ENCODE assay signal across 8 cellular contexts in genomic region chr4:112517067-112517588, GRCh38. TPM values are rescaled to one million over a fixed set of nuclear protein-coding genes. Genes with fewer than 3 reads are reported as not detected.
A peak's percentile ranks its signal among the peaks of the same experiment; 100 is the strongest.
DNase-seq lines count a peak whose midpoint lies in the region; ATAC-seq and TF ChIP-seq lines count a peak whose summit lies in the region.

No MANE protein-coding gene starts in this region.

- H3K4me3 Mint-ChIP-seq in activated CD8-positive, alpha-beta memory T cell treated with anti-CD3 and anti-CD28 coated beads, Interleukin-2, amount 10 ng/mL, durations not matched to agents 7 days and 5 days, result peak overlapping the region; percentile 68
- H3K4me3 Mint-ChIP-seq in activated B cell treated with CpG ODN at 0.5 μM for 24 hours, result peak overlapping the region; percentile 70
- peak overlapping the region; percentile 55 for H3K4me3 Mint-ChIP-seq in natural killer cell treated with Interleukin-12 subunit alpha and Interleukin-12 subunit beta and Interleukin-15 and Interleukin-18, amount 100 ng/mL, for 72 hours

- H3K27ac ChIP-seq in stomach, result no peak overlapping the region

- peak; percentile 14 for ATAC-seq in activated CD8-positive, alpha-beta memory T cell treated with anti-CD3 and anti-CD28 coated beads, Interleukin-2, amount 10 ng/mL, durations not matched to agents 7 days and 5 days
- peak; percentile 20 for ATAC-seq in HG02678 (IDR thresholded peaks at IDR 0.05; ENCODE audit: unreplicated experiment)
- no peak for ATAC-seq in activated B cell treated with CpG ODN at 0.5 μM for 24 hours (ENCODE audit: low read depth)
- ATAC-seq in natural killer cell treated with Interleukin-12 subunit alpha and Interleukin-12 subunit beta and Interleukin-15 and Interleukin-18, amount 100 ng/mL, for 72 hours, result no peak

- no peaks in the 10 kb centered on the region for H3K9me3 Mint-ChIP-seq in activated CD8-positive, alpha-beta memory T cell treated with anti-CD3 and anti-CD28 coated beads, Interleukin-2, amount 10 ng/mL, durations not matched to agents 7 days and 5 days (ENCODE audit: low read depth)
- H3K9me3 Mint-ChIP-seq in activated B cell treated with CpG ODN at 0.5 μM for 24 hours, result peaks cover 2% of the 10 kb centered on the region
- no peaks in the 10 kb centered on the region for H3K9me3 Mint-ChIP-seq in natural killer cell treated with Interleukin-12 subunit alpha and Interleukin-12 subunit beta and Interleukin-15 and Interleukin-18, amount 100 ng/mL, for 72 hours

- TF ChIP-seq POLR2A in stomach (IDR thresholded peaks at IDR 0.05), result no peak

- H3K9me3 ChIP-seq in stomach, result peaks cover 0 to 21% (median 10%) of the 10 kb centered on the region in 4 donors

- POLR2A ChIA-PET in activated B cell treated with CpG ODN at 0.5 μM for 24 hours (lab: Charles Lee), result no interaction called here

- peak; percentile 58 for DNase-seq in activated CD8-positive, alpha-beta memory T cell treated with anti-CD3 and anti-CD28 coated beads, Interleukin-2, amount 10 ng/mL, durations not matched to agents 7 days and 5 days
- DNase-seq in activated CD8-positive, alpha-beta memory T cell treated with anti-CD3 and anti-CD28 coated beads, Interleukin-2, amount 50 U/mL, for 4 hours, result no peak
- DNase-seq in activated B cell treated with CpG ODN at 0.5 μM for 24 hours (peak; percentile 18), stomach (no peak), cerebellar cortex (ENCODE audit: low spot score) (no peak), HPDE6-E6E7 (ENCODE audit: extremely low spot score) (no peak)
- DNase-seq in natural killer cell treated with Interleukin-12 subunit alpha and Interleukin-12 subunit beta and Interleukin-15 and Interleukin-18, amount 100 ng/mL, for 72 hours (ENCODE audit: low spot score), result no peak

- no peaks in the 10 kb centered on the region for H3K36me3 Mint-ChIP-seq in activated CD8-positive, alpha-beta memory T cell treated with anti-CD3 and anti-CD28 coated beads, Interleukin-2, amount 10 ng/mL, durations not matched to agents 7 days and 5 days
- H3K36me3 Mint-ChIP-seq in activated B cell treated with CpG ODN at 0.5 μM for 24 hours (ENCODE audit: low read depth), result peaks cover 2% of the 10 kb centered on the region
- peaks cover 14% of the 10 kb centered on the region for H3K36me3 Mint-ChIP-seq in natural killer cell treated with Interleukin-12 subunit alpha and Interleukin-12 subunit beta and Interleukin-15 and Interleukin-18, amount 100 ng/mL, for 72 hours

- CTCF ChIA-PET in activated CD8-positive, alpha-beta memory T cell treated with anti-CD3 and anti-CD28 coated beads, Interleukin-2, amount 10 ng/mL, durations not matched to agents 7 days and 5 days (lab: Charles Lee), result interaction anchor here (0.6 to 2.6 kb wide), 11 partner anchors 7 to 418 kb away, joined by 3 to 7 read pairs (median 3); partner anchors contain the start of genes LARP7, TIFA and ZGRF1
- CTCF ChIA-PET in activated B cell treated with CpG ODN at 0.5 μM for 24 hours (lab: Charles Lee), result no interaction called here

- no peak for TF ChIP-seq CTCF in activated B cell treated with CpG ODN at 0.5 μM for 24 hours (IDR thresholded peaks at IDR 0.05)
- no peak for TF ChIP-seq CTCF in stomach (IDR thresholded peaks at IDR 0.05)

- TF ChIP-seq EP300 in stomach (IDR thresholded peaks at IDR 0.05), result no peak

- intact Hi-C loops in activated B cell treated with CpG ODN at 0.5 μM for 24 hours (cut with micrococcal nuclease), result loop anchor here (2.0 to 5.0 kb wide), 2 partner anchors 286 to 1890 kb away; partner anchors contain the start of gene AP1AR
- intact Hi-C loops in stomach (cut with DNase I; ENCODE audit: low total_unique reads), result no loop called here

- H3K36me3 ChIP-seq in stomach, result no peaks in the 10 kb centered on the region

- 4 to 8% (median 5%) methylated on average over 19 of the region's 19 CpGs for WGBS in stomach, 5 donors

- peaks cover 56 to 100% (median 96%) of the 10 kb centered on the region in 3 donors for H3K27me3 ChIP-seq in stomach

- peaks cover 62% of the 10 kb centered on the region for H3K4me1 Mint-ChIP-seq in activated CD8-positive, alpha-beta memory T cell treated with anti-CD3 and anti-CD28 coated beads, Interleukin-2, amount 10 ng/mL, durations not matched to agents 7 days and 5 days
- peaks cover 52% of the 10 kb centered on the region for H3K4me1 Mint-ChIP-seq in activated B cell treated with CpG ODN at 0.5 μM for 24 hours
- peaks cover 38 to 45% of the 10 kb centered on the region in 2 donors for H3K4me1 Mint-ChIP-seq in natural killer cell treated with Interleukin-12 subunit alpha and Interleukin-12 subunit beta and Interleukin-15 and Interleukin-18, amount 100 ng/mL, for 72 hours (ENCODE audit: low read depth in 2 of 2)

- H3K4me3 ChIP-seq in stomach, result peak overlapping the region in 2 of 4 donors; percentile 65 to 68

- peaks cover 95% of the 10 kb centered on the region for H3K27me3 Mint-ChIP-seq in activated CD8-positive, alpha-beta memory T cell treated with anti-CD3 and anti-CD28 coated beads, Interleukin-2, amount 10 ng/mL, durations not matched to agents 7 days and 5 days
- peaks cover 84% of the 10 kb centered on the region for H3K27me3 Mint-ChIP-seq in activated B cell treated with CpG ODN at 0.5 μM for 24 hours
- H3K27me3 Mint-ChIP-seq in natural killer cell treated with Interleukin-12 subunit alpha and Interleukin-12 subunit beta and Interleukin-15 and Interleukin-18, amount 100 ng/mL, for 72 hours, result peaks cover 75 to 93% of the 10 kb centered on the region in 2 donors

- H3K27ac Mint-ChIP-seq in activated CD8-positive, alpha-beta memory T cell treated with anti-CD3 and anti-CD28 coated beads, Interleukin-2, amount 10 ng/mL, durations not matched to agents 7 days and 5 days, result no peak overlapping the region
- H3K27ac Mint-ChIP-seq in activated B cell treated with CpG ODN at 0.5 μM for 24 hours, result no peak overlapping the region
- H3K27ac Mint-ChIP-seq in natural killer cell treated with Interleukin-12 subunit alpha and Interleukin-12 subunit beta and Interleukin-15 and Interleukin-18, amount 100 ng/mL, for 72 hours, result no peak overlapping the region

- H3K4me1 ChIP-seq in stomach, result peaks cover 36 to 56% (median 43%) of the 10 kb centered on the region in 4 donors

RNA-seq across cellular contexts. Expression of gene NEUROG2, which starts 1.1 kb away (rescaled TPM):
- total RNA-seq in activated CD8-positive, alpha-beta memory T cell treated with anti-CD3 and anti-CD28 coated beads, Interleukin-2, amount 10 ng/mL, durations not matched to agents 7 days and 5 days, result under 1 TPM in 1 of 2 experiments, not detected in 1; 0.12 TPM
- total RNA-seq in activated B cell treated with CpG ODN at 0.5 μM for 24 hours, result not detected in 2 replicates
- total RNA-seq in natural killer cell treated with Interleukin-12 subunit alpha and Interleukin-12 subunit beta and Interleukin-15 and Interleukin-18, amount 100 ng/mL, for 72 hours, result not detected
- not detected for total RNA-seq in stomach
- polyA plus RNA-seq in stomach, result not detected

Comparison
In these comparisons a context has a peak if more than half of its experiments do, and no peak if none do; other contexts are left out.
1. DNase-seq: peak in activated CD8-positive, alpha-beta memory T cell treated with anti-CD3 and anti-CD28 coated beads, Interleukin-2, amount 10 ng/mL, durations not matched to agents 7 days and 5 days (single experiment) and activated B cell treated with CpG ODN at 0.5 μM for 24 hours (single experiment); none in activated CD8-positive, alpha-beta memory T cell treated with anti-CD3 and anti-CD28 coated beads, Interleukin-2, amount 50 U/mL, for 4 hours (single experiment), natural killer cell treated with Interleukin-12 subunit alpha and Interleukin-12 subunit beta and Interleukin-15 and Interleukin-18, amount 100 ng/mL, for 72 hours (single experiment), stomach (single experiment), cerebellar cortex (single experiment) and HPDE6-E6E7 (single experiment).
2. ATAC-seq: peak in activated CD8-positive, alpha-beta memory T cell treated with anti-CD3 and anti-CD28 coated beads, Interleukin-2, amount 10 ng/mL, durations not matched to agents 7 days and 5 days (single experiment) and HG02678 (single experiment); none in activated B cell treated with CpG ODN at 0.5 μM for 24 hours (single experiment) and natural killer cell treated with Interleukin-12 subunit alpha and Interleukin-12 subunit beta and Interleukin-15 and Interleukin-18, amount 100 ng/mL, for 72 hours (0 of 2).
3. Peak in every context shown above with its lines, with median percentiles within 50 percentile points of each other: H3K4me3 Mint-ChIP-seq.